ENCODE assay signal across 1 cellular context in the genomic region with DNA sequence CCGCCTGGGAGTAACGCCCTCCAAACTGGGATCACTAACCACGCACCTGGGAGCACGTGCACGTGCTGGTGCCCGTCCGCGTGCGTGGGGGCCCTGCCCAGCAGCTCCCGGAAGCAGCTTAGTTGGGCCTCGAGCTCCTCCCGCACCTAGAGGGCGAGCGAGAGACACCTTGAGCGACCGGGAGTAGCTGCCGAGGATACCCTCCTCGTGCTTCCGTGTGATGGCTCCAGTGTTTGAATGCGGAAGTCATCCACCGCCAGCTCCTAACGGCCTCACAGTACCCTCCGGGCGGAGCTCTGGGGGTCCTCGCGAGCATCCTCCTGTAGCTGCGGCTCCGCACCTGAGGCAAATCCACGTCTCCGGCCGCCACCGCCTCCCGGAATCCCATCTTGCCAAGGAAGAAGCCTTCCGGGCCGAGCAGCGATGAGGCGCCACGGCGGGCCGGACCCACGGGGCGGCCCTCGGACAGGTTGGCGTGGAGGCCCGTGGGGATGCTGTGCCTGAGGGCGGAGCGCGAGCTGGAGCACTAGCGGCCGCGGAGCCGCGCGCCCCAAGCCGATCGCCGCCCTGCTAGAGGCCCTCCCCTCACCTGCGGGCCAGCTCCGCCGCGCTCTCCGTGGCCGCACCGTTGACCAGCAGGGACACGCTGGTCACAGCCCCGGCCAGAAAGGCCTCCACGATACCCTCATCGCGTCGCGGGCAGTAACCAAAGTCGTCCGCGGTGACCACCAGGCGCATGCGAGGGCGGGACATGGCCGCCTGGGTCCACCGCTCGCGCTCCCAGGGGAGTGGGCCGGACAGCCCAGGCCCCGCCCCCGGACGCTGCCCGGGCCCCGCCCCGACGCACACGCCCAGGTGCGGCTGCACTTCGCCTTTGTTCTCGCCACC.
TF ChIP-seq lines count a peak whose summit lies in the region.

A gene with protein sequence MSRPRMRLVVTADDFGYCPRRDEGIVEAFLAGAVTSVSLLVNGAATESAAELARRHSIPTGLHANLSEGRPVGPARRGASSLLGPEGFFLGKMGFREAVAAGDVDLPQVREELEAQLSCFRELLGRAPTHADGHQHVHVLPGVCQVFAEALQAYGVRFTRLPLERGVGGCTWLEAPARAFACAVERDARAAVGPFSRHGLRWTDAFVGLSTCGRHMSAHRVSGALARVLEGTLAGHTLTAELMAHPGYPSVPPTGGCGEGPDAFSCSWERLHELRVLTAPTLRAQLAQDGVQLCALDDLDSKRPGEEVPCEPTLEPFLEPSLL (minus strand): TSS at position 761 of the 888 bp plus-strand sequence. CDS start 8 bp downstream, at position 753.

TF ChIP-seq in HepG2, 621 proteins besides CTCF, POLR2A, EP300 and RAD21 (continued from another document and continues in another):
- TF ChIP-seq, protein P1, sequence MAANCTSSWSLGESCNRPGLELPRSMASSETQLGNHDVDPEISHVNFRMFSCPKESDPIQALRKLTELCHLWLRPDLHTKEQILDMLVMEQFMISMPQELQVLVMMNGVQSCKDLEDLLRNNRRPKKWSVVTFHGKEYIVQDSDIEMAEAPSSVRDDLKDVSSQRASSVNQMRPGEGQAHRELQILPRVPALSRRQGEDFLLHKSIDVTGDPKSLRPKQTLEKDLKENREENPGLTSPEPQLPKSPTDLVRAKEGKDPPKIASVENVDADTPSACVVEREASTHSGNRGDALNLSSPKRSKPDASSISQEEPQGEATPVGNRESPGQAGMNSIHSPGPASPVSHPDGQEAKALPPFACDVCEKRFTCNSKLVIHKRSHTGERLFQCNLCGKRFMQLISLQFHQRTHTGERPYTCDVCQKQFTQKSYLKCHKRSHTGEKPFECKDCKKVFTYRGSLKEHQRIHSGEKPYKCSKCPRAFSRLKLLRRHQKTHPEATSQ (CRISPR knock-in tag; IDR thresholded peaks at IDR 0.05; ENCODE audit: borderline replicate concordance): peak; percentile 94
- peak; percentile 84 for TF ChIP-seq ZNF883 (CRISPR knock-in tag; IDR thresholded peaks at IDR 0.05; ENCODE audit: not compliant biosample characterization)
- TF ChIP-seq MIER2 (CRISPR knock-in tag; IDR thresholded peaks at IDR 0.05): peak; percentile 77
- peak; percentile 83; the same call in 1 of the 2 replicates for TF ChIP-seq CBX5 (CRISPR knock-in tag; IDR thresholded peaks at IDR 0.05; ENCODE audit: borderline replicate concordance)
- TF ChIP-seq, protein P2, sequence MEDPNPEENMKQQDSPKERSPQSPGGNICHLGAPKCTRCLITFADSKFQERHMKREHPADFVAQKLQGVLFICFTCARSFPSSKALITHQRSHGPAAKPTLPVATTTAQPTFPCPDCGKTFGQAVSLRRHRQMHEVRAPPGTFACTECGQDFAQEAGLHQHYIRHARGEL (CRISPR knock-in tag; IDR thresholded peaks at IDR 0.05): peak; percentile 92
- TF ChIP-seq, protein P3, sequence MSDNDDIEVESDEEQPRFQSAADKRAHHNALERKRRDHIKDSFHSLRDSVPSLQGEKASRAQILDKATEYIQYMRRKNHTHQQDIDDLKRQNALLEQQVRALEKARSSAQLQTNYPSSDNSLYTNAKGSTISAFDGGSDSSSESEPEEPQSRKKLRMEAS (IDR thresholded peaks at IDR 0.05): peak; percentile 99
- peak; percentile 39; the same call in 1 of the 2 replicates for TF ChIP-seq NCOA1 (CRISPR knock-in tag; IDR thresholded peaks at IDR 0.05)
- TF ChIP-seq, protein P4, sequence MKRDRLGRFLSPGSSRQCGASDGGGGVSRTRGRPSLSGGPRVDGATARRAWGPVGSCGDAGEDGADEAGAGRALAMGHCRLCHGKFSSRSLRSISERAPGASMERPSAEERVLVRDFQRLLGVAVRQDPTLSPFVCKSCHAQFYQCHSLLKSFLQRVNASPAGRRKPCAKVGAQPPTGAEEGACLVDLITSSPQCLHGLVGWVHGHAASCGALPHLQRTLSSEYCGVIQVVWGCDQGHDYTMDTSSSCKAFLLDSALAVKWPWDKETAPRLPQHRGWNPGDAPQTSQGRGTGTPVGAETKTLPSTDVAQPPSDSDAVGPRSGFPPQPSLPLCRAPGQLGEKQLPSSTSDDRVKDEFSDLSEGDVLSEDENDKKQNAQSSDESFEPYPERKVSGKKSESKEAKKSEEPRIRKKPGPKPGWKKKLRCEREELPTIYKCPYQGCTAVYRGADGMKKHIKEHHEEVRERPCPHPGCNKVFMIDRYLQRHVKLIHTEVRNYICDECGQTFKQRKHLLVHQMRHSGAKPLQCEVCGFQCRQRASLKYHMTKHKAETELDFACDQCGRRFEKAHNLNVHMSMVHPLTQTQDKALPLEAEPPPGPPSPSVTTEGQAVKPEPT (CRISPR knock-in tag; IDR thresholded peaks at IDR 0.05; ENCODE audit: low read depth): peak; percentile 86; the same call in 1 of the 2 replicates
- TF ChIP-seq PHF21A (CRISPR knock-in tag; IDR thresholded peaks at IDR 0.05): 0 out of 2 replicates have a peak, but pooled peaks have one; percentile 42
- no peak for TF ChIP-seq PRPF4 (IDR thresholded peaks at IDR 0.05; ENCODE audit: low read depth, low read length, poor library complexity, severe bottlenecking)
- TF ChIP-seq ZNF674 (CRISPR knock-in tag; IDR thresholded peaks at IDR 0.05; ENCODE audit: low read depth): no peak
- TF ChIP-seq ZNF775 (CRISPR knock-in tag; IDR thresholded peaks at IDR 0.05; ENCODE audit: borderline replicate concordance): 0 out of 2 replicates have a peak, but pooled peaks have one; percentile 78
- TF ChIP-seq HDAC1 (CRISPR knock-in tag; IDR thresholded peaks at IDR 0.05): peak; percentile 80
- TF ChIP-seq MZF1 (CRISPR knock-in tag; IDR thresholded peaks at IDR 0.05; ENCODE audit: borderline replicate concordance): 0 out of 2 replicates have a peak, but pooled peaks have one; percentile 64
- TF ChIP-seq THYN1 (CRISPR knock-in tag; IDR thresholded peaks at IDR 0.05; ENCODE audit: borderline replicate concordance, low read depth): 0 out of 2 replicates have a peak, but pooled peaks have one; percentile 50
- TF ChIP-seq ZNF17 (CRISPR knock-in tag; IDR thresholded peaks at IDR 0.05): peak; percentile 92
- TF ChIP-seq, protein P5, sequence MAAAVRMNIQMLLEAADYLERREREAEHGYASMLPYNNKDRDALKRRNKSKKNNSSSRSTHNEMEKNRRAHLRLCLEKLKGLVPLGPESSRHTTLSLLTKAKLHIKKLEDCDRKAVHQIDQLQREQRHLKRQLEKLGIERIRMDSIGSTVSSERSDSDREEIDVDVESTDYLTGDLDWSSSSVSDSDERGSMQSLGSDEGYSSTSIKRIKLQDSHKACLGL (CRISPR knock-in tag; IDR thresholded peaks at IDR 0.05): peak; percentile 98
- peak; percentile 62; the same call in 1 of the 2 replicates for TF ChIP-seq ZNF121 (CRISPR knock-in tag; IDR thresholded peaks at IDR 0.05)
- TF ChIP-seq, protein P6, sequence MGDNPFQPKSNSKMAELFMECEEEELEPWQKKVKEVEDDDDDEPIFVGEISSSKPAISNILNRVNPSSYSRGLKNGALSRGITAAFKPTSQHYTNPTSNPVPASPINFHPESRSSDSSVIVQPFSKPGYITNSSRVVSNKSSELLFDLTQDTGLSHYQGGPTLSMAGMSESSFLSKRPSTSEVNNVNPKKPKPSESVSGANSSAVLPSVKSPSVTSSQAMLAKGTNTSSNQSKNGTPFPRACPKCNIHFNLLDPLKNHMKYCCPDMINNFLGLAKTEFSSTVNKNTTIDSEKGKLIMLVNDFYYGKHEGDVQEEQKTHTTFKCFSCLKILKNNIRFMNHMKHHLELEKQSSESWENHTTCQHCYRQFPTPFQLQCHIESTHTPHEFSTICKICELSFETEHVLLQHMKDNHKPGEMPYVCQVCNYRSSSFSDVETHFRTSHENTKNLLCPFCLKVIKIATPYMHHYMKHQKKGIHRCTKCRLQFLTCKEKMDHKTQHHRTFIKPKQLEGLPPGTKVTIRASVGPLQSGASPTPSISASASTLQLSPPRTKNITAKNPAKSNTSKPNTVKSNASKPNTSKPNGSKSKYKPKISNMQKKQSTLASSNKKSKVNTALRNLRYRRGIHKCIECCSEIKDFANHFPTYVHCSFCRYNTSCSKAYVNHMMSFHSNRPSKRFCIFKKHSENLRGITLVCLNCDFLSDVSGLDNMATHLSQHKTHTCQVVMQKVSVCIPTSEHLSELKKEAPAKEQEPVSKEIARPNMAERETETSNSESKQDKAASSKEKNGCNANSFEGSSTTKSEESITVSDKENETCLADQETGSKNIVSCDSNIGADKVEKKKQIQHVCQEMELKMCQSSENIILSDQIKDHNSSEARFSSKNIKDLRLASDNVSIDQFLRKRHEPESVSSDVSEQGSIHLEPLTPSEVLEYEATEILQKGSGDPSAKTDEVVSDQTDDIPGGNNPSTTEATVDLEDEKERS (CRISPR knock-in tag; IDR thresholded peaks at IDR 0.05): peak; percentile 76; the same call in 1 of the 2 replicates
- TF ChIP-seq ZNF777 (CRISPR knock-in tag; IDR thresholded peaks at IDR 0.05): peak; percentile 35
- TF ChIP-seq, protein P7, sequence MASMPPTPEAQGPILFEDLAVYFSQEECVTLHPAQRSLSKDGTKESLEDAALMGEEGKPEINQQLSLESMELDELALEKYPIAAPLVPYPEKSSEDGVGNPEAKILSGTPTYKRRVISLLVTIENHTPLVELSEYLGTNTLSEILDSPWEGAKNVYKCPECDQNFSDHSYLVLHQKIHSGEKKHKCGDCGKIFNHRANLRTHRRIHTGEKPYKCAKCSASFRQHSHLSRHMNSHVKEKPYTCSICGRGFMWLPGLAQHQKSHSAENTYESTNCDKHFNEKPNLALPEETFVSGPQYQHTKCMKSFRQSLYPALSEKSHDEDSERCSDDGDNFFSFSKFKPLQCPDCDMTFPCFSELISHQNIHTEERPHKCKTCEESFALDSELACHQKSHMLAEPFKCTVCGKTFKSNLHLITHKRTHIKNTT (CRISPR knock-in tag; IDR thresholded peaks at IDR 0.05): no peak
- peak; percentile 77 for TF ChIP-seq ZZZ3 (CRISPR knock-in tag; IDR thresholded peaks at IDR 0.05; ENCODE audit: borderline replicate concordance)
- TF ChIP-seq MED13 (CRISPR knock-in tag; IDR thresholded peaks at IDR 0.05): peak; percentile 66; the same call in 1 of the 2 replicates
- peak; percentile 82; the same call in 1 of the 2 replicates for TF ChIP-seq KLF12 (CRISPR knock-in tag; IDR thresholded peaks at IDR 0.05; ENCODE audit: borderline replicate concordance)
- TF ChIP-seq ZNF350 (CRISPR knock-in tag; IDR thresholded peaks at IDR 0.05; ENCODE audit: borderline replicate concordance, low read depth): peak; percentile 88
- peak; percentile 88 for TF ChIP-seq TEAD3 (CRISPR knock-in tag; optimal IDR thresholded peaks at IDR 0.05; ENCODE audit: borderline replicate concordance)
- peak; percentile 75; the same call in 1 of the 2 replicates for TF ChIP-seq ZFAT (CRISPR knock-in tag; conservative IDR thresholded peaks at IDR 0.05)
- TF ChIP-seq SP1 (IDR thresholded peaks at IDR 0.05): no peak
- peak; percentile 94 for TF ChIP-seq SP1 (CRISPR knock-in tag; IDR thresholded peaks at IDR 0.05)
- TF ChIP-seq, protein P8, sequence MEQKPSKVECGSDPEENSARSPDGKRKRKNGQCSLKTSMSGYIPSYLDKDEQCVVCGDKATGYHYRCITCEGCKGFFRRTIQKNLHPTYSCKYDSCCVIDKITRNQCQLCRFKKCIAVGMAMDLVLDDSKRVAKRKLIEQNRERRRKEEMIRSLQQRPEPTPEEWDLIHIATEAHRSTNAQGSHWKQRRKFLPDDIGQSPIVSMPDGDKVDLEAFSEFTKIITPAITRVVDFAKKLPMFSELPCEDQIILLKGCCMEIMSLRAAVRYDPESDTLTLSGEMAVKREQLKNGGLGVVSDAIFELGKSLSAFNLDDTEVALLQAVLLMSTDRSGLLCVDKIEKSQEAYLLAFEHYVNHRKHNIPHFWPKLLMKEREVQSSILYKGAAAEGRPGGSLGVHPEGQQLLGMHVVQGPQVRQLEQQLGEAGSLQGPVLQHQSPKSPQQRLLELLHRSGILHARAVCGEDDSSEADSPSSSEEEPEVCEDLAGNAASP (CRISPR knock-in tag; IDR thresholded peaks at IDR 0.05; ENCODE audit: borderline replicate concordance): peak; percentile 76; the same call in 1 of the 2 replicates
- TF ChIP-seq RARA (CRISPR knock-in tag; IDR thresholded peaks at IDR 0.05): no peak; the same call in 1 of the 2 replicates
- TF ChIP-seq, protein P9, sequence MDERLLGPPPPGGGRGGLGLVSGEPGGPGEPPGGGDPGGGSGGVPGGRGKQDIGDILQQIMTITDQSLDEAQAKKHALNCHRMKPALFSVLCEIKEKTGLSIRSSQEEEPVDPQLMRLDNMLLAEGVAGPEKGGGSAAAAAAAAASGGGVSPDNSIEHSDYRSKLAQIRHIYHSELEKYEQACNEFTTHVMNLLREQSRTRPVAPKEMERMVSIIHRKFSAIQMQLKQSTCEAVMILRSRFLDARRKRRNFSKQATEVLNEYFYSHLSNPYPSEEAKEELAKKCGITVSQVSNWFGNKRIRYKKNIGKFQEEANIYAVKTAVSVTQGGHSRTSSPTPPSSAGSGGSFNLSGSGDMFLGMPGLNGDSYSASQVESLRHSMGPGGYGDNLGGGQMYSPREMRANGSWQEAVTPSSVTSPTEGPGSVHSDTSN (CRISPR knock-in tag; IDR thresholded peaks at IDR 0.05): no peak
- peak; percentile 99 for TF ChIP-seq DMAP1 (CRISPR knock-in tag; IDR thresholded peaks at IDR 0.05)
- TF ChIP-seq PAXIP1 (CRISPR knock-in tag; conservative IDR thresholded peaks at IDR 0.05): peak; percentile 31; the same call in 1 of the 2 replicates
- TF ChIP-seq PHB2 (IDR thresholded peaks at IDR 0.05; ENCODE audit: partially characterized antibody): no peak
- TF ChIP-seq SMC3 (IDR thresholded peaks at IDR 0.05; ENCODE audit: low read length): no peak
- no peak for TF ChIP-seq ZNF292 (CRISPR knock-in tag; IDR thresholded peaks at IDR 0.05; ENCODE audit: borderline replicate concordance, low read depth)
- peak; percentile 42; the same call in 1 of the 2 replicates for TF ChIP-seq FOXA3 (CRISPR knock-in tag; IDR thresholded peaks at IDR 0.05)
- TF ChIP-seq PHF20 (CRISPR knock-in tag; IDR thresholded peaks at IDR 0.05): peak; percentile 84
